In the genomic region with DNA sequence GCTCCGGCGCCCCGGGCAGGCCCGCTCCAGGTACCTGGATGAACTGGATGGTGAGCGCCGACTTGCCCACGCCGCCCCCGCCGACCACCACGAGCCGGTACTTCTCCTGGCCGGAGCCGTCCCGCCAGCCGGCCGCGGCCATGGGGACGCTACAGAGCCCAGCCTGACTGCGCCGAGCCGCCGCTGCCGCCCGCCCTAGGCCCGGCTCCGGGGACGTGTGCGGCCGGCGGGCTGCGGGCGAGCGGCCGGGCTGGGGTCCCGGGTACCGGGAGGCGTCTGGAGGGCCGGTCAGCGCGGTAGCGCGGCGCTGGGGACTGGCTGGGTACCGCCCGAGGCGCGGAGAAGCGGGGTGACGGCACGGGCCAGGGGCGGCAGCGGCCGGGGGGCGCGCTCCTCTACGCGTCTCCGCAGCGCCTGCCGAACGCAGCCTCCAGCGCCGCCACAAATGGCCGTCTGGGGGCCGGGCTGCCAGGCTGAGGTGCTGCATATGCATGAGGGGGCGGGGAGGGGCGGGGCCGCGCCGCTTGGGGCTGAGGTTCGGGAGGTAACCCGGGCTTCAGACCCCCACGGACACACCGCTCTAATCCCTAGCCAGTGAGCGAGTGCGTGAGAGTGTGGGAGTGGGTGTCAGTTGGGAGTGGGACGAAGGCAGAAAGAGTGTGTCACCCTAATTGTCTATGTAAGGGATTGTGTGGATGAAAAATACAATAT, we compare ENCODE assay signal across 8 cellular contexts. TPM values are rescaled to one million over a fixed set of nuclear protein-coding genes. Genes with fewer than 3 reads are reported as not detected.
DNase-seq lines count a peak whose midpoint lies in the region; ATAC-seq and TF ChIP-seq lines count a peak whose summit lies in the region.

A gene (minus strand): TSS at position 455 of the 711 bp plus-strand sequence. CDS start 313 bp downstream, at position 142.

- intact Hi-C loops in Caco-2 (cut with micrococcal nuclease; ENCODE audit: unreplicated experiment) = loop anchor here (1.0 kb wide), 1 partner anchor 51 kb away; no protein-coding TSS in a partner anchor
- intact Hi-C loops in testis (cut with DNase I; ENCODE audit: low total_unique reads) = no loop called here

- peak; percentile 26 for TF ChIP-seq POLR2A in testis (IDR thresholded peaks at IDR 0.05)

- H3K36me3 Mint-ChIP-seq in Caco-2 (ENCODE audit: insufficient read depth, unreplicated experiment) (peaks cover 12% of the 10 kb centered on the region), osteocyte (ENCODE audit: unreplicated experiment) (peaks cover 2% of the 10 kb centered on the region)

- CTCF ChIA-PET in Caco-2 (lab: Charles Lee) = interaction anchor here (0.9 to 1.2 kb wide), 3 partner anchors 51 to 96 kb away, joined by 3 to 4 read pairs (median 3); no protein-coding TSS in a partner anchor

- H3K36me3 ChIP-seq in Caco-2 (ENCODE audit: control insufficient read depth, insufficient read depth, low read length) (no peaks in the 10 kb centered on the region), SJCRH30 (peaks cover 4% of the 10 kb centered on the region), testis (ENCODE audit: low read depth, missing control alignments) (no peaks in the 10 kb centered on the region)

- H3K4me1 Mint-ChIP-seq in Caco-2 (ENCODE audit: low read depth, unreplicated experiment) (peaks cover 15% of the 10 kb centered on the region), osteocyte (ENCODE audit: unreplicated experiment) (peaks cover 41% of the 10 kb centered on the region)

- H3K27ac Mint-ChIP-seq in Caco-2 (ENCODE audit: unreplicated experiment) (peak within 1 kb of the TSS; percentile 97), osteocyte (ENCODE audit: unreplicated experiment) (peak within 1 kb of the TSS; percentile 97)

- H3K27ac ChIP-seq in SJCRH30 (peak within 1 kb of the TSS; percentile 74), testis (peak within 1 kb of the TSS; percentile 70 to 83)

- DNase-seq in Caco-2 = peak; percentile 84 to 87
- DNase-seq in SJCRH30 = peak; percentile 88 to 90
- DNase-seq in activated naive CD4-positive, alpha-beta T cell (lab: John Stamatoyannopoulos, UW) = peak; percentile 49 to 81 (median 58)
- peak; percentile 87 for DNase-seq in germinal center (ENCODE audit: low spot score)
- DNase-seq in osteocyte (ENCODE audit: extremely low spot score, unreplicated experiment) = peak; percentile 90
- DNase-seq in testis = peak; percentile 91

- no TSS peak for BruUV-seq in Caco-2 (replicated peaks; lab: Mats Ljungman, UMichigan)

- H3K9me3 ChIP-seq in Caco-2 = no peaks in the 10 kb centered on the region
- no peaks in the 10 kb centered on the region for H3K9me3 ChIP-seq in SJCRH30 (replicated peaks)
- no peaks in the 10 kb centered on the region for H3K9me3 ChIP-seq in testis

- POLR2A ChIA-PET in Caco-2 (lab: Charles Lee) = interaction anchor here (1.2 kb wide), 2 partner anchors 40 to 51 kb away, joined by 5 to 7 read pairs; no protein-coding TSS in a partner anchor

- no peak for TF ChIP-seq CTCF in Caco-2 (IDR thresholded peaks at IDR 0.05; ENCODE audit: insufficient read depth in 1 of 2, low read depth in 1 of 2, low read length in 1 of 2, severe bottlenecking in 1 of 2, unreplicated experiment in 1 of 2)
- no peak for TF ChIP-seq CTCF in osteocyte (IDR thresholded peaks at IDR 0.05)
- no peak for TF ChIP-seq CTCF in testis (IDR thresholded peaks at IDR 0.05)

- H3K4me3 Mint-ChIP-seq in Caco-2 (ENCODE audit: unreplicated experiment) (peak within 1 kb of the TSS; percentile 95), osteocyte (ENCODE audit: unreplicated experiment) (peak within 1 kb of the TSS; percentile 93)

- ATAC-seq in GM19438 (IDR thresholded peaks at IDR 0.05; ENCODE audit: low read depth, unreplicated experiment) (peak; percentile 84), HG03571 (IDR thresholded peaks at IDR 0.05; ENCODE audit: unreplicated experiment) (peak; percentile 86)

- no peaks in the 10 kb centered on the region for H3K4me1 ChIP-seq in Caco-2
- H3K4me1 ChIP-seq in SJCRH30 = peaks cover 5% of the 10 kb centered on the region; the same call in 1 of the 2 replicates
- no peaks in the 10 kb centered on the region for H3K4me1 ChIP-seq in testis

- H3K9me3 Mint-ChIP-seq in Caco-2 (ENCODE audit: unreplicated experiment) (no peaks in the 10 kb centered on the region), osteocyte (ENCODE audit: unreplicated experiment) (no peaks in the 10 kb centered on the region)

- H3K27me3 ChIP-seq in Caco-2 (replicated peaks; ENCODE audit: control insufficient read depth, insufficient read depth, low read length) (no peaks in the 10 kb centered on the region), SJCRH30 (no peaks in the 10 kb centered on the region), testis (no peaks in the 10 kb centered on the region)

- 0% methylated on average over 5 to 69 of the region's 78 CpGs for WGBS in testis, 2 donors

- H3K27me3 Mint-ChIP-seq in Caco-2 (ENCODE audit: insufficient read depth, unreplicated experiment) = no peaks in the 10 kb centered on the region
- H3K27me3 Mint-ChIP-seq in osteocyte (ENCODE audit: unreplicated experiment) = no peaks in the 10 kb centered on the region

- peak within 1 kb of the TSS; percentile 96 for H3K4me3 ChIP-seq in Caco-2 (ENCODE audit: low read depth, low read length)
- peak within 1 kb of the TSS; percentile 99 for H3K4me3 ChIP-seq in SJCRH30
- H3K4me3 ChIP-seq in testis = peak within 1 kb of the TSS; percentile 80 to 86

RNA-seq across cellular contexts. Expression of the gene that starts here (rescaled TPM):
- total RNA-seq in Caco-2 (2022) = 86.2 and 94.7 TPM in 2 replicates
- total RNA-seq in SJCRH30 (2014; rRNA removed; shearing (Covaris generic)) = 87.6 and 93.0 TPM in 2 replicates
- 91.8 and 95.7 TPM in 2 replicates for total RNA-seq in osteocyte
- total RNA-seq in testis = 10 to 100 TPM; 57.4 to 62.6 TPM
- polyA plus RNA-seq in testis (ENCODE audit: insufficient read depth, low read depth, low replicate concordance) = 37.3 TPM

Comparison
In these comparisons a context has a peak if more than half of its experiments do, and no peak if none do; other contexts are left out.
1. Peak in every context shown above with its lines: DNase-seq, ATAC-seq, H3K4me3 ChIP-seq and H3K27ac ChIP-seq.